21 cellular contexts compared by ENCODE assay signal in the genomic region with DNA sequence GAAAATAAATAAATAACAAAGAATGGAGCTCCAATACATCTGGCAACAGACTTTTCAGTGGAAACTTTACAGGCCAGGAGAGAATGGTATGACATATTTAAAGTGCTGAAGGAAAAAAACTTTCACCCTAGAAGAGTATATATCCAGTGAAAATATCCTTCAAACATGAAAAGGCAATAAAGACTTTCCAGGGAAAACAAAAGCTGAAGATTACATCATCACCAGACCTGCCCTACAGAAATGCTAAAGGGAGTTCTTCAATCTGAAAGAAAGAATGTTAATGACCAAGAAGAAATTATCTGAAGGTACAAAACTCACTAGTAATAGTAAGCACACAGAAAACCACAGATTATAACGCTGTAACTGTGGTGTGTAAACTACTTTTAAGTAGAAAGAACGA. TPM values are rescaled to one million over a fixed set of nuclear protein-coding genes. Genes with fewer than 3 reads are reported as not detected.
DNase-seq lines count a peak whose midpoint lies in the region; ATAC-seq, FAIRE-seq and TF ChIP-seq lines count a peak whose summit lies in the region.
"Had no signal": no experiment of that assay in that cellular context is flagged by ENCODE, and none has a peak within 500 bp of the region (broad histone marks: within the 10 kb centered on the region; RNA-seq: fewer than 3 reads in every experiment).

No MANE protein-coding gene starts in this region.

- H3K4me1 ChIP-seq in HEK293 (ENCODE audit: control insufficient read depth, insufficient read depth, low read length) (no peaks in the 10 kb centered on the region), H1 (replicated peaks in 1 of 4; ENCODE audit: control insufficient read depth in 3 of 4, insufficient read depth in 4 of 4, low read length in 3 of 4) (no peaks in the 10 kb centered on the region), mesendoderm (ENCODE audit: control insufficient read depth, low read depth, low read length) (no peaks in the 10 kb centered on the region), smooth muscle cell (ENCODE audit: low read depth) (no peaks in the 10 kb centered on the region), right cardiac atrium (ENCODE audit: control insufficient read depth, insufficient read depth, low read length) (no peaks in the 10 kb centered on the region), breast epithelium (no peaks in the 10 kb centered on the region)
- H3K4me1 ChIP-seq: BE2C; BLaER1 treated with 17β-estradiol and CSF1 and Interleukin-3, amounts not matched to agents 10 nM and 100 nM had no signal

- H3K4me2 ChIP-seq in H1 (ENCODE audit: insufficient read depth in 1 of 2, low read depth in 2 of 2, low read length in 2 of 2) (no peak overlapping the region), mesendoderm (ENCODE audit: low read length) (no peak overlapping the region), smooth muscle cell (no peak overlapping the region)
- H3K4me2 ChIP-seq: BLaER1 treated with 17β-estradiol and CSF1 and Interleukin-3, amounts not matched to agents 10 nM and 100 nM had no signal

- H3K36me3 ChIP-seq in HEK293 (ENCODE audit: control insufficient read depth in 2 of 2, insufficient read depth in 1 of 2, low read length in 2 of 2) (no peaks in the 10 kb centered on the region), H1 (ENCODE audit: control insufficient read depth in 2 of 4, insufficient read depth in 4 of 4, low read length in 3 of 4) (no peaks in the 10 kb centered on the region), mesendoderm (ENCODE audit: control insufficient read depth, insufficient read depth, low read length) (no peaks in the 10 kb centered on the region), smooth muscle cell (ENCODE audit: low read depth) (no peaks in the 10 kb centered on the region), breast epithelium (no peaks in the 10 kb centered on the region)
- H3K36me3 ChIP-seq: BE2C; BLaER1 treated with 17β-estradiol and CSF1 and Interleukin-3, amounts not matched to agents 10 nM and 100 nM; HAP-1 had no signal

- H4K20me1 ChIP-seq in H1 (replicated peaks in 1 of 2; ENCODE audit: control insufficient read depth in 1 of 2, insufficient read depth in 2 of 2, low read length in 2 of 2) (no peaks in the 10 kb centered on the region), smooth muscle cell (ENCODE audit: low read depth) (no peaks in the 10 kb centered on the region)
- H4K20me1 ChIP-seq: BLaER1 treated with 17β-estradiol and CSF1 and Interleukin-3, amounts not matched to agents 10 nM and 100 nM had no signal

- CTCF ChIA-PET in HEK293 (lab: Yijun Ruan, JAX) (interaction anchor here (0.7 to 1.2 kb wide), 2 partner anchors 25 to 328 kb away, joined by 3 to 4 read pairs; no protein-coding TSS in a partner anchor), H1 (lab: Charles Lee; ENCODE audit: partially characterized antibody) (interaction anchor here (0.5 to 3.2 kb wide), 4 partner anchors 13 to 348 kb away, joined by 3 to 10 read pairs (median 4); no protein-coding TSS in a partner anchor)

- no peak overlapping the region for H3K14ac ChIP-seq in H1 (ENCODE audit: insufficient read length)

- FAIRE-seq in H1 (lab: Jason Lieb, UNC) = no peak
- FAIRE-seq: G401.6, GM12892, H54 had no signal

- H2BK15ac ChIP-seq in H1 (ENCODE audit: low read length) (no peak overlapping the region), mesendoderm (replicated peaks; ENCODE audit: low read depth) (no peak overlapping the region)

- no peak overlapping the region for H3K18ac ChIP-seq in H1 (ENCODE audit: extremely low read depth, low read length)
- no peak overlapping the region for H3K18ac ChIP-seq in mesendoderm (ENCODE audit: low read length)

- no peaks in the 10 kb centered on the region for H3K23me2 ChIP-seq in H1 (ENCODE audit: low read depth, low read length)

- H3K79me1 ChIP-seq in H1 (ENCODE audit: low read depth, low read length) (no peaks in the 10 kb centered on the region), mesendoderm (ENCODE audit: low read length) (no peaks in the 10 kb centered on the region)

- H2BK120ac ChIP-seq in H1 (replicated peaks; ENCODE audit: low read depth, low read length) (no peak overlapping the region), mesendoderm (ENCODE audit: low read depth, low read length) (no peak overlapping the region)

- H2AK5ac ChIP-seq in H1 (ENCODE audit: low read depth, low read length) = no peak overlapping the region
- no peak overlapping the region for H2AK5ac ChIP-seq in mesendoderm (ENCODE audit: low read length)

- H3K9me3 ChIP-seq in HEK293 (ENCODE audit: control insufficient read depth, insufficient read depth, low read depth, low read length) (no peaks in the 10 kb centered on the region), H1 (ENCODE audit: insufficient read depth in 2 of 2, low read depth in 1 of 2, low read length in 1 of 2) (no peaks in the 10 kb centered on the region), smooth muscle cell (replicated peaks; ENCODE audit: low read depth) (no peaks in the 10 kb centered on the region), right cardiac atrium (ENCODE audit: control insufficient read depth, low read length) (no peaks in the 10 kb centered on the region), breast epithelium (no peaks in the 10 kb centered on the region)
- H3K9me3 ChIP-seq: BE2C had no signal

- TF ChIP-seq POLR2A in H1 (IDR thresholded peaks at IDR 0.05; ENCODE audit: control extremely low read depth in 1 of 2, low read depth in 2 of 2, low read length in 2 of 2) = no peak
- TF ChIP-seq POLR2A in breast epithelium (IDR thresholded peaks at IDR 0.05) = no peak

- H3K79me2 ChIP-seq in H1 (ENCODE audit: control insufficient read depth in 1 of 2, insufficient read depth in 2 of 2, low read length in 2 of 2) (no peaks in the 10 kb centered on the region), mesendoderm (ENCODE audit: control insufficient read depth, insufficient read depth, low read length) (no peaks in the 10 kb centered on the region), smooth muscle cell (ENCODE audit: low read depth) (no peaks in the 10 kb centered on the region)

- H4K8ac ChIP-seq in H1 (ENCODE audit: extremely low read depth, insufficient read depth, low read length) (no peak overlapping the region), mesendoderm (ENCODE audit: low read depth, low read length) (no peak overlapping the region)

- H3K27me3 ChIP-seq in H1 (replicated peaks in 1 of 4; ENCODE audit: control insufficient read depth in 3 of 4, extremely low read depth in 1 of 4, insufficient read depth in 3 of 4, low read length in 3 of 4) = no peaks in the 10 kb centered on the region
- no peaks in the 10 kb centered on the region for H3K27me3 ChIP-seq in mesendoderm (ENCODE audit: insufficient read depth, low read length, poor library complexity)
- H3K27me3 ChIP-seq in smooth muscle cell (ENCODE audit: low read depth) = no peaks in the 10 kb centered on the region
- H3K27me3 ChIP-seq in right cardiac atrium (ENCODE audit: control insufficient read depth, insufficient read depth) = no peaks in the 10 kb centered on the region
- H3K27me3 ChIP-seq in breast epithelium = no peaks in the 10 kb centered on the region
- H3K27me3 ChIP-seq: BE2C; BLaER1 treated with 17β-estradiol and CSF1 and Interleukin-3, amounts not matched to agents 10 nM and 100 nM had no signal

- H3K4me3 ChIP-seq in HEK293 (ENCODE audit: low read depth, low read length) = no peak overlapping the region
- H3K4me3 ChIP-seq in H1 (ENCODE audit: extremely low read depth in 1 of 4, insufficient read depth in 2 of 4, low read depth in 3 of 4, low read length in 4 of 4) = no peak overlapping the region
- H3K4me3 ChIP-seq in mesendoderm (ENCODE audit: low read length) = no peak overlapping the region
- H3K4me3 ChIP-seq in smooth muscle cell = no peak overlapping the region
- no peak overlapping the region for H3K4me3 ChIP-seq in right cardiac atrium (ENCODE audit: low read length)
- H3K4me3 ChIP-seq in breast epithelium = no peak overlapping the region
- H3K4me3 ChIP-seq: BLaER1 treated with 17β-estradiol and CSF1 and Interleukin-3, amounts not matched to agents 10 nM and 100 nM; GM23248; HAP-1 had no signal

- TF ChIP-seq RAD21 in H1 (IDR thresholded peaks at IDR 0.05 in 1 of 2, conservative IDR thresholded peaks at IDR 0.05 in 1 of 2; ENCODE audit: low read depth in 2 of 2, low read length in 2 of 2) = no peak

- no peak overlapping the region for H4K91ac ChIP-seq in H1 (replicated peaks; ENCODE audit: insufficient read length, low read length)

- H4K5ac ChIP-seq in H1 (ENCODE audit: insufficient read length, low read depth, low read length) (no peak overlapping the region), mesendoderm (ENCODE audit: low read length) (no peak overlapping the region)

- POLR2A ChIA-PET in HEK293 (lab: Yijun Ruan, JAX) (interaction anchor here (0.6 kb wide), 1 partner anchor 203 kb away, joined by 3 read pairs; no protein-coding TSS in a partner anchor), H1 (lab: Charles Lee; ENCODE audit: partially characterized antibody) (interaction anchor here (1.0 to 1.4 kb wide), 2 partner anchors 8 to 10 kb away, joined by 3 to 6 read pairs; partner anchors contain the start of gene RCL1)

- intact Hi-C loops in right cardiac atrium (cut with DNase I) (no loop called here), breast epithelium (cut with DNase I; ENCODE audit: low total_unique reads) (no loop called here)

- H2BK5ac ChIP-seq in H1 (ENCODE audit: low read depth, low read length) = no peak overlapping the region
- no peak overlapping the region for H2BK5ac ChIP-seq in mesendoderm (ENCODE audit: low read length)

- WGBS in H1 (ENCODE audit: extremely low coverage in 1 of 2, insufficient coverage in 1 of 2, insufficient read length in 1 of 2, insufficient replicate concordance in 2 of 2, low coverage in 1 of 2, low lambda C conversion rate in 2 of 2, missing lambda C conversion rate in 1 of 2), 2 experiments = 82% methylated on average over 2 of the region's 2 CpGs; no CpG with 5 or more reads in 1 of the 2 experiments
- no CpG with 5 or more reads among the region's 2 CpGs for WGBS in mesendoderm (ENCODE audit: extremely low coverage, insufficient coverage, low lambda C conversion rate)
- WGBS in smooth muscle cell (ENCODE audit: low lambda C conversion rate) = 63% methylated on average over 2 of the region's 2 CpGs
- WGBS in right cardiac atrium = 77% methylated on average over 2 of the region's 2 CpGs

- no peak overlapping the region for H3K9ac ChIP-seq in H1 (replicated peaks in 1 of 4; ENCODE audit: extremely low read depth in 1 of 4, low read depth in 3 of 4, low read length in 3 of 4)
- H3K9ac ChIP-seq in mesendoderm (ENCODE audit: low read length) = no peak overlapping the region
- H3K9ac ChIP-seq in smooth muscle cell (ENCODE audit: low read depth) = no peak overlapping the region
- H3K9ac ChIP-seq: BLaER1 treated with 17β-estradiol and CSF1 and Interleukin-3, amounts not matched to agents 10 nM and 100 nM; GM23248 had no signal

- no peaks in the 10 kb centered on the region for H3F3A ChIP-seq in smooth muscle cell (ENCODE audit: low read depth)

- DNase-seq in H1 (ENCODE audit: low read depth in 1 of 2, low spot score in 2 of 2) = no peak
- DNase-seq in mesendoderm = peak; percentile 7
- DNase-seq in smooth muscle cell (lab: John Stamatoyannopoulos, UW; ENCODE audit: unreplicated experiment) = no peak
- DNase-seq in right cardiac atrium = no peak
- no peak for DNase-seq in DMS53 treated with DMSO at 0.1 percent for 48 hours (lab: John Stamatoyannopoulos, UW; ENCODE audit: unreplicated experiment)
- DNase-seq in C1 segment of cervical spinal cord (lab: John Stamatoyannopoulos, UW) = no peak
- DNase-seq in breast epithelium (ENCODE audit: low spot score in 2 of 2) = no peak
- DNase-seq: AML-193; BE2C; Calu3; CD4-positive, alpha-beta memory T cell; COR-L47; DMS53; DND-41; GM23248 had no signal

- H3K4ac ChIP-seq in H1 (replicated peaks; ENCODE audit: insufficient read length, low read depth, low read length) (no peak overlapping the region), mesendoderm (ENCODE audit: low read depth, low read length) (no peak overlapping the region)

- H3K56ac ChIP-seq in H1 (replicated peaks; ENCODE audit: insufficient read length, low read depth, low read length) = no peak overlapping the region
- H3K56ac ChIP-seq in mesendoderm (ENCODE audit: low read length) = no peak overlapping the region

- no peak overlapping the region for H2AFZ ChIP-seq in H1 (ENCODE audit: low read length)
- no peak overlapping the region for H2AFZ ChIP-seq in smooth muscle cell (ENCODE audit: low read depth)
- H2AFZ ChIP-seq: GM23248 had no signal

- no peak overlapping the region for H2BK20ac ChIP-seq in H1 (ENCODE audit: low read length)

- H2BK12ac ChIP-seq in H1 (ENCODE audit: low read depth, low read length) = no peak overlapping the region

- TF ChIP-seq EP300 in H1 (IDR thresholded peaks at IDR 0.05; ENCODE audit: borderline replicate concordance in 1 of 2, low read depth in 2 of 2, low read length in 2 of 2) = no peak

- no peak for TF ChIP-seq CTCF in HEK293 (tag by site-specific recombination; IDR thresholded peaks at IDR 0.05)
- TF ChIP-seq CTCF in H1 (IDR thresholded peaks at IDR 0.05; ENCODE audit: control extremely low read depth in 1 of 3, insufficient read depth in 1 of 3, low read depth in 1 of 3, low read length in 3 of 3) = no peak
- no peak for TF ChIP-seq CTCF in smooth muscle cell (IDR thresholded peaks at IDR 0.05; ENCODE audit: borderline replicate concordance, insufficient read depth, poor library complexity, severe bottlenecking)
- TF ChIP-seq CTCF in breast epithelium (IDR thresholded peaks at IDR 0.05) = no peak

- ATAC-seq in right cardiac atrium = no peak

- no peak overlapping the region for H3K27ac ChIP-seq in HEK293 (ENCODE audit: extremely low read depth, low read depth, low read length)
- no peak overlapping the region for H3K27ac ChIP-seq in H1 (ENCODE audit: low read depth, low read length)
- no peak overlapping the region for H3K27ac ChIP-seq in mesendoderm (ENCODE audit: low read depth, low read length)
- H3K27ac ChIP-seq in smooth muscle cell (ENCODE audit: low read depth) = peak overlapping the region; percentile 47
- no peak overlapping the region for H3K27ac ChIP-seq in right cardiac atrium (ENCODE audit: low read length)
- no peak overlapping the region for H3K27ac ChIP-seq in breast epithelium
- H3K27ac ChIP-seq: BLaER1 treated with 17β-estradiol and CSF1 and Interleukin-3, amounts not matched to agents 10 nM and 100 nM; GM23248 had no signal

- H3K23ac ChIP-seq in H1 (ENCODE audit: insufficient read length) = no peak overlapping the region
- H3K23ac ChIP-seq in mesendoderm (ENCODE audit: low read length) = no peak overlapping the region

RNA-seq across cellular contexts. Expression of gene RCL1, which starts 8.3 kb away (rescaled TPM):
- 29.5 and 29.7 TPM in 2 replicates for total RNA-seq in H1 (2021; fragmentation: NEBNext Ultra II Directional; extraction: Animal tissue kit (Norgen Biotek cat#: 25700))
- polyA plus RNA-seq in H1 (2011; rRNA removed) (21.0 and 24.0 TPM in 2 replicates), smooth muscle cell (5.8 and 7.9 TPM in 2 replicates), right cardiac atrium (4.8 TPM)
- polyA plus RNA-seq in H1 (2011; cell fraction: cytosol; rRNA removed) = 15.3 TPM
- 45.5 TPM for polyA plus RNA-seq in H1 (2011; cell fraction: nucleus; rRNA removed)
- polyA plus RNA-seq in H1 (2012, experiment 1 of 2) = 19.5 to 21.1 TPM (median 20.6 TPM) in 4 replicates
- 11.4 TPM for polyA plus RNA-seq in H1 (2012, experiment 2 of 2)
- polyA plus RNA-seq in H1 (2013, experiment 1 of 2) = 24.0 TPM
- 25.5 TPM for polyA plus RNA-seq in H1 (2013, experiment 2 of 2)
- polyA minus RNA-seq in H1 (2011; rRNA and poly(A)+ RNA removed) = 36.2 and 40.4 TPM in 2 replicates
- polyA minus RNA-seq in H1 (2011; cell fraction: cytosol; rRNA and poly(A)+ RNA removed) = 14.8 TPM
- polyA minus RNA-seq in H1 (2011; cell fraction: nucleus; rRNA and poly(A)+ RNA removed) = 61.1 TPM
- 39.6 TPM for polyA plus RNA-seq in mesendoderm (2013, experiment 1 of 2)
- 38.6 TPM for polyA plus RNA-seq in mesendoderm (2013, experiment 2 of 2)
- total RNA-seq in smooth muscle cell (7.9 and 11.1 TPM in 2 replicates), right cardiac atrium (1 to 10 TPM; 6.1 to 8.1 (median 6.6) TPM), breast epithelium (100 to 1,000 TPM in 1 of 3 donors, 10 to 100 TPM in 2; 41.3 to 111 (median 46.7) TPM)

RNA-seq across cellular contexts. Expression of gene AK3, which starts 43.4 kb away (rescaled TPM):
- 23.9 and 30.0 TPM in 2 replicates for total RNA-seq in H1 (2021; fragmentation: NEBNext Ultra II Directional; extraction: Animal tissue kit (Norgen Biotek cat#: 25700))
- 7.8 and 8.9 TPM in 2 replicates for polyA plus RNA-seq in H1 (2011; rRNA removed)
- polyA plus RNA-seq in H1 (2011; cell fraction: cytosol; rRNA removed) = 15.0 TPM
- polyA plus RNA-seq in H1 (2011; cell fraction: nucleus; rRNA removed) = 17.1 TPM
- 13.0 to 17.0 TPM (median 14.2 TPM) in 4 replicates for polyA plus RNA-seq in H1 (2012, experiment 1 of 2)
- polyA plus RNA-seq in H1 (2012, experiment 2 of 2) = 1.9 TPM
- polyA plus RNA-seq in H1 (2013, experiment 1 of 2) = 28.2 TPM
- polyA plus RNA-seq in H1 (2013, experiment 2 of 2) = 26.4 TPM
- 11.4 and 22.6 TPM in 2 replicates for polyA minus RNA-seq in H1 (2011; rRNA and poly(A)+ RNA removed)
- 31.0 TPM for polyA minus RNA-seq in H1 (2011; cell fraction: cytosol; rRNA and poly(A)+ RNA removed)
- 45.6 TPM for polyA minus RNA-seq in H1 (2011; cell fraction: nucleus; rRNA and poly(A)+ RNA removed)
- 23.8 TPM for polyA plus RNA-seq in mesendoderm (2013, experiment 1 of 2)
- 25.4 TPM for polyA plus RNA-seq in mesendoderm (2013, experiment 2 of 2)
- 49.0 and 49.3 TPM in 2 replicates for total RNA-seq in smooth muscle cell
- 28.7 and 35.0 TPM in 2 replicates for polyA plus RNA-seq in smooth muscle cell
- total RNA-seq in right cardiac atrium = 100 to 1,000 TPM; 111 to 153 (median 125) TPM
- 91.3 TPM for polyA plus RNA-seq in right cardiac atrium
- 100 to 1,000 TPM in 1 of 3 donors, 10 to 100 TPM in 2; 80.3 to 123 (median 84.6) TPM for total RNA-seq in breast epithelium

Comparison
In these comparisons a context has a peak if more than half of its experiments do, and no peak if none do; other contexts are left out.
1. Of the 6 proteins assayed by ChIP-seq in both HEK293 and H1: peak only in HEK293: ATF2; only in H1: none; in both: none; in neither: 5.